ENCODE assay signal across 13 cellular contexts in genomic region chr16:10609410-10609774, GRCh38. TPM values are rescaled to one million over a fixed set of nuclear protein-coding genes. Genes with fewer than 3 reads are reported as not detected.
DNase-seq lines count a peak whose midpoint lies in the region; ATAC-seq and TF ChIP-seq lines count a peak whose summit lies in the region.
"Had no signal": no experiment of that assay in that cellular context is flagged by ENCODE, and none has a peak within 500 bp of the region (broad histone marks: within the 10 kb centered on the region; RNA-seq: fewer than 3 reads in every experiment).

No MANE protein-coding gene starts in this region.

- TF ChIP-seq POLR2A in stomach (IDR thresholded peaks at IDR 0.05), result no peak

- H3K9me3 ChIP-seq in stomach (no peaks in the 10 kb centered on the region), Karpas-422 (ENCODE audit: low read length) (no peaks in the 10 kb centered on the region), hepatocyte (ENCODE audit: low read depth) (no peaks in the 10 kb centered on the region)

- H3K27me3 Mint-ChIP-seq in brain, result no peaks in the 10 kb centered on the region
- H3K27me3 Mint-ChIP-seq in progenitor cell of endocrine pancreas, result peaks cover 9% of the 10 kb centered on the region

- intact Hi-C loops in stomach (cut with DNase I; ENCODE audit: low total_unique reads), result no loop called here

- no peak for TF ChIP-seq EP300 in stomach (IDR thresholded peaks at IDR 0.05)

- peaks cover 39% of the 10 kb centered on the region for H3K4me1 Mint-ChIP-seq in brain
- no peaks in the 10 kb centered on the region for H3K4me1 Mint-ChIP-seq in stimulated activated effector memory CD8-positive, alpha-beta T cell treated with anti-CD3 and anti-CD28 coated beads, Interleukin-12 subunit alpha, Interleukin-12 subunit beta, amount 100 ng/mL, for 72 hours
- H3K4me1 Mint-ChIP-seq in progenitor cell of endocrine pancreas (ENCODE audit: low read depth), result no peaks in the 10 kb centered on the region
- H3K4me1 Mint-ChIP-seq: activated naive CD8-positive, alpha-beta T cell treated with anti-CD3 and anti-CD28 coated beads for 36 hours had no signal

- peak; percentile 85 for DNase-seq in HCEC 1CT
- DNase-seq in iris pigment epithelial cell (ENCODE audit: low read depth), result peak; percentile 86
- no peak for DNase-seq in stomach
- no peak for DNase-seq in stimulated activated effector memory CD8-positive, alpha-beta T cell treated with anti-CD3 and anti-CD28 coated beads, Interleukin-12 subunit alpha, Interleukin-12 subunit beta, amount 100 ng/mL, for 72 hours (ENCODE audit: low spot score in 2 of 2)
- no peak for DNase-seq in Karpas-422
- no peak for DNase-seq in hepatocyte (ENCODE audit: low spot score)
- no peak for DNase-seq in progenitor cell of endocrine pancreas (ENCODE audit: low spot score, unreplicated experiment)
- DNase-seq: activated naive CD8-positive, alpha-beta T cell treated with anti-CD3 and anti-CD28 coated beads for 36 hours; effector CD8-positive, alpha-beta T cell had no signal

- ATAC-seq in stimulated activated effector memory CD8-positive, alpha-beta T cell treated with anti-CD3 and anti-CD28 coated beads, Interleukin-12 subunit alpha, Interleukin-12 subunit beta, amount 100 ng/mL, for 72 hours, result no peak

- H3K9me3 Mint-ChIP-seq in brain (no peaks in the 10 kb centered on the region), progenitor cell of endocrine pancreas (ENCODE audit: low read depth) (no peaks in the 10 kb centered on the region)
- no peaks in the 10 kb centered on the region for H3K9me3 Mint-ChIP-seq in stimulated activated effector memory CD8-positive, alpha-beta T cell treated with anti-CD3 and anti-CD28 coated beads, Interleukin-12 subunit alpha, Interleukin-12 subunit beta, amount 100 ng/mL, for 72 hours
- H3K9me3 Mint-ChIP-seq: activated naive CD8-positive, alpha-beta T cell treated with anti-CD3 and anti-CD28 coated beads for 36 hours; natural killer cell treated with Interleukin-12 subunit alpha and Interleukin-12 subunit beta and Interleukin-15 and Interleukin-18, amount 100 ng/mL, for 72 hours had no signal

- H3K27ac Mint-ChIP-seq in brain (peak overlapping the region in 3 of 5 experiments; percentile 55 to 80 (median 75)), progenitor cell of endocrine pancreas (no peak overlapping the region)
- no peak overlapping the region for H3K27ac Mint-ChIP-seq in stimulated activated effector memory CD8-positive, alpha-beta T cell treated with anti-CD3 and anti-CD28 coated beads, Interleukin-12 subunit alpha, Interleukin-12 subunit beta, amount 100 ng/mL, for 72 hours
- H3K27ac Mint-ChIP-seq: activated naive CD8-positive, alpha-beta T cell treated with anti-CD3 and anti-CD28 coated beads for 36 hours; natural killer cell treated with Interleukin-12 subunit alpha and Interleukin-12 subunit beta and Interleukin-15 and Interleukin-18, amount 100 ng/mL, for 72 hours had no signal

- H4K20me1 ChIP-seq in Karpas-422 (ENCODE audit: insufficient read depth, low read depth, low read length) (no peaks in the 10 kb centered on the region), hepatocyte (ENCODE audit: insufficient read depth, poor library complexity, severe bottlenecking) (no peaks in the 10 kb centered on the region)

- 68 to 76% (median 74%) methylated on average over 6 to 7 of the region's 7 CpGs for WGBS in stomach, 5 donors
- 75% methylated on average over 7 of the region's 7 CpGs for WGBS in hepatocyte (ENCODE audit: low lambda C conversion rate, missing lambda C conversion rate)

- H2AFZ ChIP-seq in Karpas-422 (ENCODE audit: low read length) (no peak overlapping the region), hepatocyte (no peak overlapping the region)

- no peak overlapping the region for H3K4me3 ChIP-seq in stomach
- no peak overlapping the region for H3K4me3 ChIP-seq in Karpas-422 (ENCODE audit: low read length)
- H3K4me3 ChIP-seq in hepatocyte, result no peak overlapping the region

- H3K79me2 ChIP-seq in Karpas-422 (ENCODE audit: low read length) (no peaks in the 10 kb centered on the region), hepatocyte (no peaks in the 10 kb centered on the region)

- H3K27me3 ChIP-seq in stomach (no peaks in the 10 kb centered on the region), Karpas-422 (ENCODE audit: low read length) (no peaks in the 10 kb centered on the region), hepatocyte (no peaks in the 10 kb centered on the region)

- H3K4me1 ChIP-seq in stomach, result peaks cover 0 to 8% (median 3%) of the 10 kb centered on the region in 4 donors
- H3K4me1 ChIP-seq in Karpas-422 (ENCODE audit: low read length), result no peaks in the 10 kb centered on the region
- peaks cover 7% of the 10 kb centered on the region for H3K4me1 ChIP-seq in hepatocyte (ENCODE audit: insufficient read depth)

- H3K36me3 Mint-ChIP-seq in brain (no peaks in the 10 kb centered on the region), progenitor cell of endocrine pancreas (ENCODE audit: insufficient read depth) (no peaks in the 10 kb centered on the region)
- H3K36me3 Mint-ChIP-seq in stimulated activated effector memory CD8-positive, alpha-beta T cell treated with anti-CD3 and anti-CD28 coated beads, Interleukin-12 subunit alpha, Interleukin-12 subunit beta, amount 100 ng/mL, for 72 hours, result no peaks in the 10 kb centered on the region
- H3K36me3 Mint-ChIP-seq: activated naive CD8-positive, alpha-beta T cell treated with anti-CD3 and anti-CD28 coated beads for 36 hours; natural killer cell treated with Interleukin-12 subunit alpha and Interleukin-12 subunit beta and Interleukin-15 and Interleukin-18, amount 100 ng/mL, for 72 hours had no signal

- no peak overlapping the region for H3K4me3 Mint-ChIP-seq in brain
- no peak overlapping the region for H3K4me3 Mint-ChIP-seq in stimulated activated effector memory CD8-positive, alpha-beta T cell treated with anti-CD3 and anti-CD28 coated beads, Interleukin-12 subunit alpha, Interleukin-12 subunit beta, amount 100 ng/mL, for 72 hours
- no peak overlapping the region for H3K4me3 Mint-ChIP-seq in progenitor cell of endocrine pancreas (ENCODE audit: low read depth)
- H3K4me3 Mint-ChIP-seq: activated naive CD8-positive, alpha-beta T cell treated with anti-CD3 and anti-CD28 coated beads for 36 hours; natural killer cell treated with Interleukin-12 subunit alpha and Interleukin-12 subunit beta and Interleukin-15 and Interleukin-18, amount 100 ng/mL, for 72 hours had no signal

- H3K9ac ChIP-seq in Karpas-422 (ENCODE audit: low read length), result no peak overlapping the region

- H3K36me3 ChIP-seq in stomach (no peaks in the 10 kb centered on the region), Karpas-422 (ENCODE audit: insufficient read depth, low read length) (no peaks in the 10 kb centered on the region), hepatocyte (replicated peaks; ENCODE audit: insufficient read depth, low read depth) (no peaks in the 10 kb centered on the region)

- H3K9me2 ChIP-seq in Karpas-422 (replicated peaks; ENCODE audit: insufficient read depth, low read length) (no peaks in the 10 kb centered on the region), hepatocyte (replicated peaks; ENCODE audit: insufficient read depth) (no peaks in the 10 kb centered on the region)

- H3K4me2 ChIP-seq in Karpas-422 (ENCODE audit: low read depth, low read length, poor library complexity, severe bottlenecking) (no peak overlapping the region), hepatocyte (no peak overlapping the region)

- TF ChIP-seq CTCF in brain (conservative IDR thresholded peaks at IDR 0.05), result no peak
- TF ChIP-seq CTCF in stomach (IDR thresholded peaks at IDR 0.05), result no peak
- TF ChIP-seq CTCF in hepatocyte (IDR thresholded peaks at IDR 0.05; ENCODE audit: poor library complexity), result no peak
- TF ChIP-seq CTCF in progenitor cell of endocrine pancreas (IDR thresholded peaks at IDR 0.05; ENCODE audit: unreplicated experiment), result no peak

- H3K27ac ChIP-seq in stomach (peak overlapping the region in 3 of 5 donors; percentile 38 to 50 (median 43)), Karpas-422 (ENCODE audit: low read length) (no peak overlapping the region), hepatocyte (no peak overlapping the region)

RNA-seq across cellular contexts. Expression of gene EMP2, which starts 29.0 kb away (rescaled TPM):
- polyA plus RNA-seq in brain (ENCODE audit: insufficient read depth, low read depth, low replicate concordance) (36.6 TPM), stomach (10 to 100 TPM; 10.7 to 60.9 (median 11.7) TPM), hepatocyte (93.4 and 147 TPM in 2 replicates)
- total RNA-seq in stomach (10 to 100 TPM; 24.5 to 57.6 (median 43.3) TPM), hepatocyte (23.4 and 29.1 TPM in 2 replicates), progenitor cell of endocrine pancreas (10.5 and 11.6 TPM in 2 replicates)
- total RNA-seq in Karpas-422 (2014; rRNA removed; shearing (Covaris generic); ENCODE audit: low replicate concordance), result not detected in 2 replicates
- total RNA-seq: activated CD8-positive, alpha-beta memory T cell treated with anti-CD3 and anti-CD28 coated beads for 36 hours; activated naive CD8-positive, alpha-beta T cell treated with anti-CD3 and anti-CD28 coated beads for 36 hours; natural killer cell treated with Interleukin-12 subunit alpha and Interleukin-12 subunit beta and Interleukin-15 and Interleukin-18, amount 100 ng/mL, for 72 hours; T-helper 2 cell treated with Interferon-gamma antibody and Interleukin-4, amounts not matched to agents 100 ng/mL and 5 ng/mL, for 36 hours had no signal

Comparison
In these comparisons a context has a peak if more than half of its experiments do, and no peak if none do; other contexts are left out.
1. DNase-seq: peak in HCEC 1CT (single experiment) and iris pigment epithelial cell (single experiment); none in stomach (single experiment), stimulated activated effector memory CD8-positive, alpha-beta T cell treated with anti-CD3 and anti-CD28 coated beads, Interleukin-12 subunit alpha, Interleukin-12 subunit beta, amount 100 ng/mL, for 72 hours (0 of 2), Karpas-422 (single experiment), hepatocyte (single experiment) and progenitor cell of endocrine pancreas (single experiment).
2. H3K27ac Mint-ChIP-seq: peak in brain (3 of 5); none in stimulated activated effector memory CD8-positive, alpha-beta T cell treated with anti-CD3 and anti-CD28 coated beads, Interleukin-12 subunit alpha, Interleukin-12 subunit beta, amount 100 ng/mL, for 72 hours (single experiment) and progenitor cell of endocrine pancreas (single experiment).
3. H3K27ac ChIP-seq: peak in stomach (3 of 5); none in Karpas-422 (single experiment) and hepatocyte (single experiment).
4. RNA of gene EMP2, which starts 29.0 kb away (total RNA-seq): 24.5 to 57.6 TPM in stomach, 23.4 to 29.1 TPM in hepatocyte and 10.5 to 11.6 TPM in progenitor cell of endocrine pancreas; not detected in Karpas-422; every median in the first group is over 10 times any median in the second.